ENCODE assay signal across 8 cellular contexts in the genomic region with DNA sequence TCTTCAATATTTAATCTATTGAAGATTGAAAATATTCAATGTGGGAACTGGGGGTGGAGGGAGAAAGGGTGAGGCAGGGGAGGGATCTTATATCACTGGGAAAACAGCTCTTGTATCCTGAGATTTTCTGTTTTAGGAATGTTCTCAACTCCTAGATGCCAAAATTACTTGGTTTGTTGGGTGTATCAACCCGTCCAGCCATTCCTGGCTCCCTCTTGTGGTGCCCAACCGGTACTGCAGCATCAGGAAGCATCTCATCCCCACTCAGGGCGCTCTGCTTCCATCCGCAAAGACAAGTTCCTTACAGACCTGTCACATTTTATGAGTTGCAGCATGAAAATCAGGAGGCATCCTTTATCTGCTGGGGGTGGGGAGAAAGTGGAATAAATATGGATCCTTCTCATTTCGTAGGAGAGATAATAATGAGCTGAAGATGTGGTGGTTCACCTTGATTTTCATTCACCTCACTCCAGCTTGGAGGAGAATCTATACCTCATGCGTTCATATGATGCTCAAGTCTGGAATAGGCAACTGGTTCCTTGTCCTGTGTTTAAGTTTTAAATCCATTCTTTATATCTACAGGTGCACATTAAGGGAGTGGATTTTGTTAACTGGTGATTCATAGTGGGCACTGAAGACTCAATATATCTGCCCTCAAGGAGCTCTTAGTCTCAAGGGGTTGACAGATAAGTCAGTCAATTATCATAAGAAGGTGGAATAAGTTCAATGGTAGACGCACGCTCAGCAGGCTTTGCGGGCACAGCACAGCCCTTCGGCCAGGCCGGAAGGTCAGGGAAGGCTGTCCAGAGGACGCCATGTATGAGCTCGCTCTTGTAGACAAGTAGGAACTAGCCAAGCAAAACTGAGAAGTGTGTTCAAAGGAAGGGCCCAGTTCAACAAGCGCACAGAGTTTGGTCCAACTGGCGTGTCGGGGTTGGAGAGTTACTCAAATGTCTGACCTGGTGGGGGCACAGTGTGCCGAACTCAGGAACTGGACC.
DNase-seq lines count a peak whose midpoint lies in the region; ATAC-seq, FAIRE-seq and TF ChIP-seq lines count a peak whose summit lies in the region.

No MANE protein-coding gene starts in this region.

- FAIRE-seq in TTC549 (lab: Jason Lieb, UNC): peak; percentile 29

- TF ChIP-seq RAD21 in Ishikawa (IDR thresholded peaks at IDR 0.05; ENCODE audit: low read depth): peak; percentile 67

- H3K27me3 ChIP-seq in CD8-positive, alpha-beta memory T cell (ENCODE audit: insufficient read depth, low read length, poor library complexity, severe bottlenecking): no peaks in the 10 kb centered on the region
- H3K27me3 ChIP-seq in body of pancreas: no peaks in the 10 kb centered on the region

- peaks cover 3 to 65% (median 15%) of the 10 kb centered on the region in 3 donors for H3K36me3 Mint-ChIP-seq in CD8-positive, alpha-beta memory T cell

- no peaks in the 10 kb centered on the region for H3K36me3 ChIP-seq in CD8-positive, alpha-beta memory T cell (ENCODE audit: insufficient read depth, low read length)
- H3K36me3 ChIP-seq in body of pancreas (replicated peaks in 1 of 2; ENCODE audit: insufficient read depth in 1 of 2, low read depth in 2 of 2): peaks cover 0 to 5% of the 10 kb centered on the region in 2 donors

- no peak for TF ChIP-seq EP300 in Ishikawa (IDR thresholded peaks at IDR 0.05; ENCODE audit: borderline replicate concordance)

- no peaks in the 10 kb centered on the region for H3K9me3 ChIP-seq in CD8-positive, alpha-beta memory T cell (ENCODE audit: low read length)
- H3K9me3 ChIP-seq in body of pancreas: no peaks in the 10 kb centered on the region

- no peak overlapping the region for H3K27ac ChIP-seq in CD8-positive, alpha-beta memory T cell (ENCODE audit: low read depth, low read length)
- no peak overlapping the region for H3K27ac ChIP-seq in body of pancreas

- DNase-seq in CD8-positive, alpha-beta memory T cell: peak; percentile 41 to 81 (median 51)
- DNase-seq in body of pancreas: peak; percentile 69 to 77 (median 70)
- peak; percentile 81 for DNase-seq in iPS-NIHi7 (ENCODE audit: extremely low spot score)
- DNase-seq in stimulated activated CD4-positive, alpha-beta T cell treated with anti-CD3 and anti-CD28 coated beads, Interleukin-15, amount 100 ng/mL, for 48 hours (ENCODE audit: low read depth in 2 of 2): peak; percentile 21 to 46

- H3K27ac Mint-ChIP-seq in CD8-positive, alpha-beta memory T cell: peak overlapping the region in 1 of 8 donors; percentile 3

- no peak for TF ChIP-seq POLR2A in body of pancreas (IDR thresholded peaks at IDR 0.05)

- ATAC-seq in GM19397 (IDR thresholded peaks at IDR 0.05; ENCODE audit: unreplicated experiment): peak; percentile 70
- peak; percentile 86 for ATAC-seq in body of pancreas
- no peak for ATAC-seq in HG02870 (IDR thresholded peaks at IDR 0.05; ENCODE audit: unreplicated experiment)

- POLR2A ChIA-PET in CD8-positive, alpha-beta memory T cell (lab: Charles Lee): interaction anchor here (0.5 to 0.6 kb wide), 2 partner anchors 21 to 415 kb away, joined by 3 read pairs; no protein-coding TSS in a partner anchor

- WGBS in body of pancreas, 2 donors: 74 to 79% methylated on average over 17 of the region's 17 CpGs

- intact Hi-C loops in body of pancreas (cut with DNase I): no loop called here

- CTCF ChIA-PET in CD8-positive, alpha-beta memory T cell (lab: Charles Lee): interaction anchor here (0.8 to 3.1 kb wide), 38 partner anchors 8 to 221 kb away, joined by 3 to 31 read pairs (median 4); partner anchors contain the start of gene CMPK2

- H3K4me1 ChIP-seq in CD8-positive, alpha-beta memory T cell (ENCODE audit: insufficient read depth, low read length): no peaks in the 10 kb centered on the region
- H3K4me1 ChIP-seq in body of pancreas: no peaks in the 10 kb centered on the region

- H3K4me3 Mint-ChIP-seq in CD8-positive, alpha-beta memory T cell: no peak overlapping the region

- H3K9me3 Mint-ChIP-seq in CD8-positive, alpha-beta memory T cell: no peaks in the 10 kb centered on the region

- H3K27me3 Mint-ChIP-seq in CD8-positive, alpha-beta memory T cell: no peaks in the 10 kb centered on the region

- TF ChIP-seq CTCF in body of pancreas (IDR thresholded peaks at IDR 0.05): peak; percentile 82 to 96 (median 87)

- no peak overlapping the region for H3K4me3 ChIP-seq in CD8-positive, alpha-beta memory T cell (ENCODE audit: low read length)
- H3K4me3 ChIP-seq in body of pancreas: no peak overlapping the region

- H3K4me1 Mint-ChIP-seq in CD8-positive, alpha-beta memory T cell: peaks cover 7 to 13% (median 10%) of the 10 kb centered on the region in 3 donors

TF ChIP-seq in Ishikawa, 13 proteins besides CTCF, POLR2A, EP300 and RAD21:
- TF ChIP-seq CREB1 (IDR thresholded peaks at IDR 0.05; ENCODE audit: low read depth): no peak
- TF ChIP-seq, protein P1, sequence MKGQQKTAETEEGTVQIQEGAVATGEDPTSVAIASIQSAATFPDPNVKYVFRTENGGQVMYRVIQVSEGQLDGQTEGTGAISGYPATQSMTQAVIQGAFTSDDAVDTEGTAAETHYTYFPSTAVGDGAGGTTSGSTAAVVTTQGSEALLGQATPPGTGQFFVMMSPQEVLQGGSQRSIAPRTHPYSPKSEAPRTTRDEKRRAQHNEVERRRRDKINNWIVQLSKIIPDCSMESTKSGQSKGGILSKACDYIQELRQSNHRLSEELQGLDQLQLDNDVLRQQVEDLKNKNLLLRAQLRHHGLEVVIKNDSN (IDR thresholded peaks at IDR 0.05): no peak
- TF ChIP-seq TAF1 (IDR thresholded peaks at IDR 0.05; ENCODE audit: low read depth): no peak
- no peak for TF ChIP-seq TEAD4 (IDR thresholded peaks at IDR 0.05)
- TF ChIP-seq EGR1 (IDR thresholded peaks at IDR 0.05): no peak
- no peak for TF ChIP-seq CEBPB (IDR thresholded peaks at IDR 0.05)
- no peak for TF ChIP-seq TCF12 (IDR thresholded peaks at IDR 0.05; ENCODE audit: low read depth)
- TF ChIP-seq YY1 (IDR thresholded peaks at IDR 0.05; ENCODE audit: low read depth): no peak
- no peak for TF ChIP-seq REST (IDR thresholded peaks at IDR 0.05; ENCODE audit: low read depth)
- no peak for TF ChIP-seq ZBTB7A (IDR thresholded peaks at IDR 0.05; ENCODE audit: low read depth)
- TF ChIP-seq NFIC (IDR thresholded peaks at IDR 0.05): no peak
- TF ChIP-seq, protein P2, sequence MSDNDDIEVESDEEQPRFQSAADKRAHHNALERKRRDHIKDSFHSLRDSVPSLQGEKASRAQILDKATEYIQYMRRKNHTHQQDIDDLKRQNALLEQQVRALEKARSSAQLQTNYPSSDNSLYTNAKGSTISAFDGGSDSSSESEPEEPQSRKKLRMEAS (IDR thresholded peaks at IDR 0.05): no peak
- no peak for TF ChIP-seq FOXM1 (IDR thresholded peaks at IDR 0.05; ENCODE audit: borderline replicate concordance, low read depth)
